20 cellular contexts compared by ENCODE assay signal in the genomic region with DNA sequence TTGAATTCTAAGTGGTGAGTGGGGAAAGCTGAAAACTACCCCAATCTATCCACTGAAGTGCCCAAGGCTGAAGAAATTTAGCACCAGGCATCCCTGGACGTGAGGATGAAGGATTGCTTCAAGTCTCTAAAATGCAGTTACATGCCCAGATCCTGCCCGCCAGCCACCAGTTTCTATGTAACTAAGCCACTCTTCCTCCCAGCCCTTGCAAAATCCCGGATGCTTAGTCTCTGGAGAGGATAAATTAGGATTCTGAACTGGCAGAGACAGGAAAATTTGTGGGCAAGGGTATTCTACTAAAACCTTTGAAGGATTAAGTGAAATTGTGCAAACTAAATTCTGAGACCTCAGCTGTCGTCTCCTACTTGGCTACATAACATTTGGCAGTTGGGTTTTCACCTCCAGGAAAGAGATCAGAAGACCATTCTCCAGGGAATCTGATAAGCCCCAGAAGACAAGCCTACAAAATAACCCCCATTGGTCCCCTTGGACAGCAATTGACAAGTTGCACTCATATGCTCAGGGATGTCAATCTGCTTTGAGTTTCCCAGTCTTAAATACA.
"Had no signal": no experiment of that assay in that cellular context is flagged by ENCODE, and none has a peak within 500 bp of the region (broad histone marks: within the 10 kb centered on the region; RNA-seq: fewer than 3 reads in every experiment).

No MANE protein-coding gene starts in this region.

- H2AFZ ChIP-seq: hepatocyte had no signal

- H3K27ac Mint-ChIP-seq: naive thymus-derived CD8-positive, alpha-beta T cell; stimulated activated naive B cell treated with anti-CD40 and anti-IgM and Interleukin-4, amounts not matched to agents 10 μg/mL and 1 μg/mL and 100 μg/mL, for 72 hours; stimulated activated naive CD8-positive, alpha-beta T cell treated with anti-CD3 and anti-CD28 coated beads, Interleukin-15, amount 100 ng/mL, for 72 hours had no signal

- H3K9me3 Mint-ChIP-seq: naive thymus-derived CD8-positive, alpha-beta T cell; stimulated activated naive B cell treated with anti-CD40 and anti-IgM and Interleukin-4, amounts not matched to agents 10 μg/mL and 1 μg/mL and 100 μg/mL, for 72 hours had no signal

- H3K4me3 ChIP-seq: esophagus squamous epithelium, hepatocyte, psoas muscle, right lobe of liver, testis, tibial nerve, upper lobe of right lung, vagina had no signal

- H3K4me2 ChIP-seq: hepatocyte had no signal

- H3K4me1 Mint-ChIP-seq: stimulated activated naive CD8-positive, alpha-beta T cell treated with anti-CD3 and anti-CD28 coated beads, Interleukin-15, amount 100 ng/mL, for 72 hours had no signal

- H3K36me3 ChIP-seq: neutrophil, right lobe of liver, upper lobe of right lung had no signal

- H3K4me3 Mint-ChIP-seq: naive thymus-derived CD8-positive, alpha-beta T cell; stimulated activated naive B cell treated with anti-CD40 and anti-IgM and Interleukin-4, amounts not matched to agents 10 μg/mL and 1 μg/mL and 100 μg/mL, for 72 hours; stimulated activated naive CD8-positive, alpha-beta T cell treated with anti-CD3 and anti-CD28 coated beads, Interleukin-15, amount 100 ng/mL, for 72 hours had no signal

- H3K27ac ChIP-seq: esophagus squamous epithelium, foreskin keratinocyte, hepatocyte, neutrophil, psoas muscle, right lobe of liver, testis, tibial nerve, upper lobe of right lung, vagina had no signal

- DNase-seq: dermis blood vessel endothelial cell; esophagus squamous epithelium; foreskin keratinocyte; head of caudate nucleus; kidney glomerular epithelial cell; mesendoderm; naive thymus-derived CD8-positive, alpha-beta T cell; psoas muscle; retina; right lobe of liver; stimulated activated CD4-positive, alpha-beta T cell treated with anti-CD3 and anti-CD28 coated beads, Interleukin-2, amount 100 ng/mL, for 24 hours; stimulated activated CD4-positive, alpha-beta T cell treated with anti-CD3 and anti-CD28 coated beads, Interleukin-4, amount 100 ng/mL, for 4 hours; stimulated activated naive B cell treated with anti-CD40 and anti-IgM and Interleukin-4, amounts not matched to agents 10 μg/mL and 1 μg/mL and 100 μg/mL, for 72 hours; stimulated activated naive CD8-positive, alpha-beta T cell treated with anti-CD3 and anti-CD28 coated beads, Interleukin-15, amount 100 ng/mL, for 72 hours; testis; upper lobe of right lung had no signal

- H3K9me3 ChIP-seq: esophagus squamous epithelium, neutrophil, psoas muscle, right lobe of liver, testis, tibial nerve, upper lobe of right lung, vagina had no signal

- H3K4me1 ChIP-seq: esophagus squamous epithelium, psoas muscle, right lobe of liver, testis, upper lobe of right lung, vagina had no signal

- H3K27me3 Mint-ChIP-seq: naive thymus-derived CD8-positive, alpha-beta T cell; stimulated activated naive B cell treated with anti-CD40 and anti-IgM and Interleukin-4, amounts not matched to agents 10 μg/mL and 1 μg/mL and 100 μg/mL, for 72 hours; stimulated activated naive CD8-positive, alpha-beta T cell treated with anti-CD3 and anti-CD28 coated beads, Interleukin-15, amount 100 ng/mL, for 72 hours had no signal

- H3K27me3 ChIP-seq: esophagus squamous epithelium, foreskin keratinocyte, hepatocyte, neutrophil, right lobe of liver, testis, tibial nerve, upper lobe of right lung, vagina had no signal

- H3K79me2 ChIP-seq: hepatocyte had no signal
